In the genomic region with DNA sequence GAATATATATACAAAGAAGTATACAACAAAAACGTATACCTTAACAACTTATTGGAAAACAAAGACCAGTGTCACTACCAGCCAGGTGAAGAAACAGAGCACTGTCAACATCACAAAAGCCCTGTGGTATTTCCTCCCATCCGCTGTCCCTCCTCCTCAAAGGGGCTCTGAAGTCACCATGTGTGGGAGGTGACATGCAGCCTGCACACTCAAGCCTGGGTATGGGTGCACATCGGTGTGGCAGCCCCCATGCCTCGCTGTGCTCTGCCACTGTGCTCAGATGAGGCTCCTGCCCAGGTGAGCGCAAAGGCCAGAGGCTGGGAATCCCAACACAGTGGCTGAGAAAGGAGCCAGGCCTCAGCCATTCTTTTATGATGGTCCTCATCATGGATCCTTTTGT, we compare ENCODE assay signal across 23 cellular contexts.
DNase-seq lines count a peak whose midpoint lies in the region; ATAC-seq and TF ChIP-seq lines count a peak whose summit lies in the region.
"Had no signal": no experiment of that assay in that cellular context is flagged by ENCODE, and none has a peak within 500 bp of the region (broad histone marks: within the 10 kb centered on the region; RNA-seq: fewer than 3 reads in every experiment).

No MANE protein-coding gene starts in this region.

- peaks cover 64% of the 10 kb centered on the region for H3K4me1 Mint-ChIP-seq in activated T-cell treated with anti-CD3 and anti-CD28 coated beads, Interleukin-2, amount 50 U/mL, for 4 hours (ENCODE audit: low read depth)
- H3K4me1 Mint-ChIP-seq in activated T-cell treated with anti-CD3 and anti-CD28 coated beads, Interleukin-2, amount 50 U/mL, for 24 hours (ENCODE audit: low read depth): peaks cover 69% of the 10 kb centered on the region
- H3K4me1 Mint-ChIP-seq in endodermal cell: peaks cover 32% of the 10 kb centered on the region
- H3K4me1 Mint-ChIP-seq in stimulated activated naive CD8-positive, alpha-beta T cell treated with anti-CD3 and anti-CD28 coated beads, Interleukin-15, amount 100 ng/mL, for 72 hours: peaks cover 74% of the 10 kb centered on the region

- ATAC-seq in activated T-cell treated with anti-CD3 and anti-CD28 coated beads, Interleukin-2, amount 50 U/mL, for 4 hours: peak; percentile 48 to 49
- peak; percentile 56 for ATAC-seq in stimulated activated naive CD8-positive, alpha-beta T cell treated with anti-CD3 and anti-CD28 coated beads, Interleukin-15, amount 100 ng/mL, for 72 hours
- no peak for ATAC-seq in gastroesophageal sphincter
- ATAC-seq: left cardiac atrium, right cardiac atrium had no signal

- DNase-seq in activated T-cell treated with anti-CD3 and anti-CD28 coated beads, Interleukin-2, amount 50 U/mL, for 4 hours: no peak
- no peak for DNase-seq in activated T-cell treated with anti-CD3 and anti-CD28 coated beads, Interleukin-2, amount 50 U/mL, for 24 hours
- DNase-seq in SW480 (ENCODE audit: low spot score) (peak; percentile 62), endodermal cell (no peak)
- no peak for DNase-seq in stimulated activated naive CD8-positive, alpha-beta T cell treated with anti-CD3 and anti-CD28 coated beads, Interleukin-15, amount 100 ng/mL, for 72 hours
- DNase-seq in effector memory CD4-positive, alpha-beta T cell: no peak
- DNase-seq: activated CD8-positive, alpha-beta memory T cell treated with anti-CD3 and anti-CD28 coated beads for 24 hours; DMS 273 treated with DMSO at 0.1 percent for 48 hours; Kasumi-1; left cardiac atrium; NCI-H1105; NCI-H2107; NCI-H510A; ovary; right cardiac atrium; stimulated activated CD4-positive, alpha-beta T cell treated with anti-CD3 and anti-CD28 coated beads, Interleukin-12 subunit alpha, Interleukin-12 subunit beta, amount 100 ng/mL, for 4 hours had no signal

- no peaks in the 10 kb centered on the region for H3K27me3 Mint-ChIP-seq in activated T-cell treated with anti-CD3 and anti-CD28 coated beads, Interleukin-2, amount 50 U/mL, for 4 hours (ENCODE audit: low read depth)
- H3K27me3 Mint-ChIP-seq in activated T-cell treated with anti-CD3 and anti-CD28 coated beads, Interleukin-2, amount 50 U/mL, for 24 hours: no peaks in the 10 kb centered on the region
- H3K27me3 Mint-ChIP-seq in endodermal cell (ENCODE audit: insufficient read depth): peaks cover 7% of the 10 kb centered on the region
- H3K27me3 Mint-ChIP-seq in stimulated activated naive CD8-positive, alpha-beta T cell treated with anti-CD3 and anti-CD28 coated beads, Interleukin-15, amount 100 ng/mL, for 72 hours: no peaks in the 10 kb centered on the region
- H3K27me3 Mint-ChIP-seq: dendritic cell treated with granulocyte-macrophage colony-stimulating factor and Interleukin-4, amounts not matched to agents 40 ng/mL and 50 ng/mL, for 4 days; memory B cell had no signal

- no peak overlapping the region for H3K27ac ChIP-seq in endodermal cell (ENCODE audit: low read depth, low read length)
- no peak overlapping the region for H3K27ac ChIP-seq in effector memory CD4-positive, alpha-beta T cell (ENCODE audit: insufficient read depth, low read length, poor library complexity, severe bottlenecking)
- no peak overlapping the region for H3K27ac ChIP-seq in gastroesophageal sphincter
- H3K27ac ChIP-seq: cardiac muscle cell, ovary, SJSA1 had no signal

- H3K4me3 ChIP-seq in endodermal cell (ENCODE audit: low read length) (no peak overlapping the region), gastroesophageal sphincter (no peak overlapping the region)
- no peak overlapping the region for H3K4me3 ChIP-seq in effector memory CD4-positive, alpha-beta T cell (ENCODE audit: insufficient read depth, low read depth, low read length, poor library complexity, severe bottlenecking)
- H3K4me3 ChIP-seq: cardiac muscle cell, ovary, SJSA1 had no signal

- H3K36me3 ChIP-seq in endodermal cell (ENCODE audit: control insufficient read depth, insufficient read depth, low read length) (peaks cover 53% of the 10 kb centered on the region), gastroesophageal sphincter (peaks cover 0 to 25% of the 10 kb centered on the region in 2 donors)
- no peaks in the 10 kb centered on the region for H3K36me3 ChIP-seq in effector memory CD4-positive, alpha-beta T cell (ENCODE audit: control insufficient read depth, insufficient read depth, low read length)
- H3K36me3 ChIP-seq: cardiac muscle cell, ovary had no signal

- H3K9ac ChIP-seq in endodermal cell (ENCODE audit: extremely low read depth, low read length, poor library complexity, severe bottlenecking): no peak overlapping the region

- 92 to 100% methylated on average over 2 to 5 of the region's 5 CpGs for WGBS in endodermal cell (ENCODE audit: insufficient coverage in 1 of 2, insufficient read length in 1 of 2), 2 experiments
- 74 to 88% methylated on average over 3 to 4 of the region's 5 CpGs for WGBS in gastroesophageal sphincter (ENCODE audit: low coverage in 1 of 2), 2 donors

- no peak overlapping the region for H3K27ac Mint-ChIP-seq in activated T-cell treated with anti-CD3 and anti-CD28 coated beads, Interleukin-2, amount 50 U/mL, for 24 hours
- peak overlapping the region; percentile 19 for H3K27ac Mint-ChIP-seq in endodermal cell
- no peak overlapping the region for H3K27ac Mint-ChIP-seq in stimulated activated naive CD8-positive, alpha-beta T cell treated with anti-CD3 and anti-CD28 coated beads, Interleukin-15, amount 100 ng/mL, for 72 hours
- H3K27ac Mint-ChIP-seq: dendritic cell treated with granulocyte-macrophage colony-stimulating factor and Interleukin-4, amounts not matched to agents 40 ng/mL and 50 ng/mL, for 4 days had no signal

- TF ChIP-seq CTCF in endodermal cell (conservative IDR thresholded peaks at IDR 0.05) (no peak), gastroesophageal sphincter (IDR thresholded peaks at IDR 0.05) (no peak)

- H3K9me3 Mint-ChIP-seq in activated T-cell treated with anti-CD3 and anti-CD28 coated beads, Interleukin-2, amount 50 U/mL, for 4 hours: no peaks in the 10 kb centered on the region
- H3K9me3 Mint-ChIP-seq in activated T-cell treated with anti-CD3 and anti-CD28 coated beads, Interleukin-2, amount 50 U/mL, for 24 hours: no peaks in the 10 kb centered on the region
- no peaks in the 10 kb centered on the region for H3K9me3 Mint-ChIP-seq in endodermal cell
- no peaks in the 10 kb centered on the region for H3K9me3 Mint-ChIP-seq in stimulated activated naive CD8-positive, alpha-beta T cell treated with anti-CD3 and anti-CD28 coated beads, Interleukin-15, amount 100 ng/mL, for 72 hours
- H3K9me3 Mint-ChIP-seq: dendritic cell treated with granulocyte-macrophage colony-stimulating factor and Interleukin-4, amounts not matched to agents 40 ng/mL and 50 ng/mL, for 4 days; memory B cell; T-helper 1 cell treated with Interleukin-12 subunit alpha and Interleukin-12 subunit beta and Interleukin-4 antibody, amounts not matched to agents 30 μg/mL and 1 μg/mL, for 36 hours had no signal

- H3K27me3 ChIP-seq in endodermal cell (ENCODE audit: control insufficient read depth, insufficient read depth, low read length, poor library complexity, severe bottlenecking) (no peaks in the 10 kb centered on the region), gastroesophageal sphincter (no peaks in the 10 kb centered on the region)
- H3K27me3 ChIP-seq in effector memory CD4-positive, alpha-beta T cell (replicated peaks; ENCODE audit: control insufficient read depth, insufficient read depth, low read length, poor library complexity, severe bottlenecking): no peaks in the 10 kb centered on the region
- H3K27me3 ChIP-seq: cardiac muscle cell, ovary, SJSA1 had no signal

- H3K36me3 Mint-ChIP-seq in activated T-cell treated with anti-CD3 and anti-CD28 coated beads, Interleukin-2, amount 50 U/mL, for 4 hours (ENCODE audit: insufficient read depth): peaks cover 10% of the 10 kb centered on the region
- H3K36me3 Mint-ChIP-seq in activated T-cell treated with anti-CD3 and anti-CD28 coated beads, Interleukin-2, amount 50 U/mL, for 24 hours (ENCODE audit: low read depth): peaks cover 14% of the 10 kb centered on the region
- H3K36me3 Mint-ChIP-seq in endodermal cell (ENCODE audit: low read depth): peaks cover 31% of the 10 kb centered on the region

- H3K4me3 Mint-ChIP-seq in activated T-cell treated with anti-CD3 and anti-CD28 coated beads, Interleukin-2, amount 50 U/mL, for 4 hours: no peak overlapping the region
- no peak overlapping the region for H3K4me3 Mint-ChIP-seq in activated T-cell treated with anti-CD3 and anti-CD28 coated beads, Interleukin-2, amount 50 U/mL, for 24 hours
- H3K4me3 Mint-ChIP-seq in endodermal cell: no peak overlapping the region
- no peak overlapping the region for H3K4me3 Mint-ChIP-seq in stimulated activated naive CD8-positive, alpha-beta T cell treated with anti-CD3 and anti-CD28 coated beads, Interleukin-15, amount 100 ng/mL, for 72 hours
- H3K4me3 Mint-ChIP-seq: CD14-positive monocyte; dendritic cell treated with granulocyte-macrophage colony-stimulating factor and Interleukin-4, amounts not matched to agents 40 ng/mL and 50 ng/mL, for 4 days; memory B cell; T-helper 1 cell treated with Interleukin-12 subunit alpha and Interleukin-12 subunit beta and Interleukin-4 antibody, amounts not matched to agents 30 μg/mL and 1 μg/mL, for 36 hours had no signal

- TF ChIP-seq POLR2A in gastroesophageal sphincter (IDR thresholded peaks at IDR 0.05): no peak

- TF ChIP-seq EP300 in gastroesophageal sphincter (IDR thresholded peaks at IDR 0.05): no peak

- H3K4me1 ChIP-seq in endodermal cell (ENCODE audit: control insufficient read depth, insufficient read depth, low read length): peaks cover 10% of the 10 kb centered on the region
- H3K4me1 ChIP-seq in effector memory CD4-positive, alpha-beta T cell (ENCODE audit: control insufficient read depth, insufficient read depth, low read length, poor library complexity, severe bottlenecking): peaks cover 7% of the 10 kb centered on the region
- peaks cover 0 to 22% (median 0%) of the 10 kb centered on the region in 3 donors for H3K4me1 ChIP-seq in gastroesophageal sphincter

- H3K9me3 ChIP-seq in endodermal cell (ENCODE audit: control insufficient read depth, low read length) (no peaks in the 10 kb centered on the region), gastroesophageal sphincter (no peaks in the 10 kb centered on the region)
- no peaks in the 10 kb centered on the region for H3K9me3 ChIP-seq in effector memory CD4-positive, alpha-beta T cell (ENCODE audit: control insufficient read depth, low read length)
- H3K9me3 ChIP-seq: ovary, SJSA1 had no signal
